ENCODE assay signal across 24 cellular contexts in genomic region chr1:162422662-162423375, GRCh38. TPM values are rescaled to one million over a fixed set of nuclear protein-coding genes. Genes with fewer than 3 reads are reported as not detected.
DNase-seq lines count a peak whose midpoint lies in the region; ATAC-seq and TF ChIP-seq lines count a peak whose summit lies in the region.
"Had no signal": no experiment of that assay in that cellular context is flagged by ENCODE, and none has a peak within 500 bp of the region (broad histone marks: within the 10 kb centered on the region; RNA-seq: fewer than 3 reads in every experiment).

No MANE protein-coding gene starts in this region.

- peaks cover 17% of the 10 kb centered on the region for H3K4me1 ChIP-seq in PC-9 (replicated peaks; ENCODE audit: insufficient read depth)
- H3K4me1 ChIP-seq: Peyer's patch had no signal

- no peak overlapping the region for H3K27ac ChIP-seq in PC-9
- H3K27ac ChIP-seq: 22Rv1 had no signal

- no peak for TF ChIP-seq CTCF in activated B cell treated with CpG ODN at 0.5 μM for 24 hours (IDR thresholded peaks at IDR 0.05)
- TF ChIP-seq CTCF in PC-9 (conservative IDR thresholded peaks at IDR 0.05) = no peak

- ATAC-seq in Right ventricle myocardium superior (ENCODE audit: poor library complexity) = peak; percentile 20
- ATAC-seq in activated B cell treated with CpG ODN at 0.5 μM for 24 hours (ENCODE audit: low read depth) = peak; percentile 21
- ATAC-seq: activated naive CD8-positive, alpha-beta T cell treated with anti-CD3 and anti-CD28 coated beads, Interleukin-2, amount 50 U/mL, for 24 hours; WTC11 had no signal

- no peak overlapping the region for H3K27ac Mint-ChIP-seq in activated B cell treated with CpG ODN at 0.5 μM for 24 hours
- H3K27ac Mint-ChIP-seq: activated naive CD8-positive, alpha-beta T cell treated with anti-CD3 and anti-CD28 coated beads, Interleukin-2, amount 50 U/mL, for 24 hours; HFFc6; WTC11 had no signal

- peaks cover 2% of the 10 kb centered on the region for H3K9me3 Mint-ChIP-seq in activated B cell treated with CpG ODN at 0.5 μM for 24 hours
- H3K9me3 Mint-ChIP-seq: activated naive CD8-positive, alpha-beta T cell treated with anti-CD3 and anti-CD28 coated beads, Interleukin-2, amount 50 U/mL, for 24 hours; HFFc6 had no signal

- BruUV-seq in PC-9 (replicated peaks; lab: Mats Ljungman, UMichigan) = no TSS peak

- intact Hi-C loops in Right ventricle myocardium superior (cut with DNase I) = no loop called here
- intact Hi-C loops in cardiac septum (cut with DNase I) = no loop called here
- intact Hi-C loops in activated B cell treated with CpG ODN at 0.5 μM for 24 hours (cut with micrococcal nuclease) = no loop called here
- intact Hi-C loops in PC-9 (cut with micrococcal nuclease; ENCODE audit: unreplicated experiment) = no loop called here

- H3K36me3 ChIP-seq in PC-9 (ENCODE audit: low read depth) = no peaks in the 10 kb centered on the region

- CTCF ChIA-PET in activated B cell treated with CpG ODN at 0.5 μM for 24 hours (lab: Charles Lee) = no interaction called here
- CTCF ChIA-PET in PC-9 (lab: Charles Lee) = no interaction called here

- no peak overlapping the region for H3K4me3 ChIP-seq in PC-9
- H3K4me3 ChIP-seq: transverse colon had no signal

- H3K79me2 ChIP-seq in PC-9 (ENCODE audit: low read depth) = no peaks in the 10 kb centered on the region

- no peaks in the 10 kb centered on the region for H3K36me3 Mint-ChIP-seq in activated B cell treated with CpG ODN at 0.5 μM for 24 hours (ENCODE audit: low read depth)
- H3K36me3 Mint-ChIP-seq: WTC11 had no signal

- H3K9me3 ChIP-seq in PC-9 (ENCODE audit: insufficient read depth, low read depth) = no peaks in the 10 kb centered on the region
- H3K9me3 ChIP-seq: Peyer's patch, transverse colon had no signal

- no peak overlapping the region for H3K4me3 Mint-ChIP-seq in activated B cell treated with CpG ODN at 0.5 μM for 24 hours
- H3K4me3 Mint-ChIP-seq: activated naive CD8-positive, alpha-beta T cell treated with anti-CD3 and anti-CD28 coated beads, Interleukin-2, amount 50 U/mL, for 24 hours; HFFc6; neural crest cell; WTC11 had no signal

- H3F3A ChIP-seq in PC-9 (ENCODE audit: insufficient read depth, low read depth) = no peaks in the 10 kb centered on the region

- peaks cover 8% of the 10 kb centered on the region for H3K4me1 Mint-ChIP-seq in activated B cell treated with CpG ODN at 0.5 μM for 24 hours
- H3K4me1 Mint-ChIP-seq: neural crest cell, WTC11 had no signal

- H4K20me1 ChIP-seq in PC-9 (ENCODE audit: insufficient read depth) = no peaks in the 10 kb centered on the region

- H3K27me3 ChIP-seq in PC-9 (ENCODE audit: insufficient read depth, low read depth) = no peaks in the 10 kb centered on the region
- H3K27me3 ChIP-seq: Peyer's patch, transverse colon had no signal

- no peaks in the 10 kb centered on the region for H3K9me2 ChIP-seq in PC-9 (ENCODE audit: insufficient read depth)

- no peak overlapping the region for H3K4me2 ChIP-seq in PC-9

- DNase-seq in Right ventricle myocardium superior = no peak
- no peak for DNase-seq in cardiac septum (ENCODE audit: low spot score)
- DNase-seq in NOMO-1 treated with DMSO at 0.1 percent for 48 hours (lab: John Stamatoyannopoulos, UW; ENCODE audit: unreplicated experiment) = peak; percentile 95
- no peak for DNase-seq in activated B cell treated with CpG ODN at 0.5 μM for 24 hours
- peak; percentile 60 for DNase-seq in pons (ENCODE audit: low spot score)
- no peak for DNase-seq in NCI-H146 (lab: John Stamatoyannopoulos, UW)
- DNase-seq in PC-9 = no peak
- no peak for DNase-seq in activated CD8-positive, alpha-beta memory T cell treated with anti-CD3 and anti-CD28 coated beads for 24 hours
- DNase-seq: activated naive CD8-positive, alpha-beta T cell treated with anti-CD3 and anti-CD28 coated beads, Interleukin-2, amount 50 U/mL, for 24 hours; glutamatergic neuron; HFFc6; mesendoderm; NCI-H2029 treated with DMSO at 0.1 percent for 48 hours; NCI-H524; Peyer's patch; retina; stimulated activated naive CD4-positive, alpha-beta T cell; transverse colon had no signal

- H2AFZ ChIP-seq in PC-9 = no peak overlapping the region

- peaks cover 9% of the 10 kb centered on the region for H3K27me3 Mint-ChIP-seq in activated B cell treated with CpG ODN at 0.5 μM for 24 hours

- POLR2A ChIA-PET in activated B cell treated with CpG ODN at 0.5 μM for 24 hours (lab: Charles Lee) = no interaction called here
- POLR2A ChIA-PET in PC-9 (lab: Charles Lee; ENCODE audit: unreplicated experiment) = no interaction called here

RNA-seq across cellular contexts. Expression of gene SH2D1B, which starts 10.9 kb away (rescaled TPM):
- total RNA-seq in Right ventricle myocardium superior = 0.16 TPM
- total RNA-seq in cardiac septum = not detected
- not detected in 2 replicates for total RNA-seq in activated B cell treated with CpG ODN at 0.5 μM for 24 hours
- total RNA-seq in PC-9 (2021) = not detected in 2 replicates
- total RNA-seq: activated CD8-positive, alpha-beta memory T cell treated with anti-CD3 and anti-CD28 coated beads for 36 hours; bronchial epithelial cell; HFFc6; neural crest cell; WTC11 had no signal

RNA-seq across cellular contexts. Expression of gene C1orf226, which starts 41.3 kb away (rescaled TPM):
- total RNA-seq in Right ventricle myocardium superior (5.3 TPM), cardiac septum (2.0 TPM), activated B cell treated with CpG ODN at 0.5 μM for 24 hours (not detected in 2 replicates), PC-9 (2021) (10.5 and 11.3 TPM in 2 replicates)

RNA-seq across cellular contexts. Expression of gene SPATA46, which starts 46.2 kb away (rescaled TPM):
- not detected for total RNA-seq in Right ventricle myocardium superior
- total RNA-seq in cardiac septum = not detected
- not detected in 2 replicates for total RNA-seq in activated B cell treated with CpG ODN at 0.5 μM for 24 hours
- not detected in 2 replicates for total RNA-seq in PC-9 (2021)
- total RNA-seq: activated CD8-positive, alpha-beta memory T cell treated with anti-CD3 and anti-CD28 coated beads for 36 hours; bronchial epithelial cell; HFFc6; M059J; neural crest cell; Peyer's patch; transverse colon; WTC11 had no signal

Comparison
In these comparisons a context has a peak if more than half of its experiments do, and no peak if none do; other contexts are left out.
1. DNase-seq: peak in NOMO-1 treated with DMSO at 0.1 percent for 48 hours (single experiment) and pons (single experiment); none in Right ventricle myocardium superior (single experiment), cardiac septum (single experiment), activated B cell treated with CpG ODN at 0.5 μM for 24 hours (single experiment), NCI-H146 (single experiment), PC-9 (0 of 2) and activated CD8-positive, alpha-beta memory T cell treated with anti-CD3 and anti-CD28 coated beads for 24 hours (single experiment).